Comparison of ENCODE assay signal across 1 cellular context in the genomic region with DNA sequence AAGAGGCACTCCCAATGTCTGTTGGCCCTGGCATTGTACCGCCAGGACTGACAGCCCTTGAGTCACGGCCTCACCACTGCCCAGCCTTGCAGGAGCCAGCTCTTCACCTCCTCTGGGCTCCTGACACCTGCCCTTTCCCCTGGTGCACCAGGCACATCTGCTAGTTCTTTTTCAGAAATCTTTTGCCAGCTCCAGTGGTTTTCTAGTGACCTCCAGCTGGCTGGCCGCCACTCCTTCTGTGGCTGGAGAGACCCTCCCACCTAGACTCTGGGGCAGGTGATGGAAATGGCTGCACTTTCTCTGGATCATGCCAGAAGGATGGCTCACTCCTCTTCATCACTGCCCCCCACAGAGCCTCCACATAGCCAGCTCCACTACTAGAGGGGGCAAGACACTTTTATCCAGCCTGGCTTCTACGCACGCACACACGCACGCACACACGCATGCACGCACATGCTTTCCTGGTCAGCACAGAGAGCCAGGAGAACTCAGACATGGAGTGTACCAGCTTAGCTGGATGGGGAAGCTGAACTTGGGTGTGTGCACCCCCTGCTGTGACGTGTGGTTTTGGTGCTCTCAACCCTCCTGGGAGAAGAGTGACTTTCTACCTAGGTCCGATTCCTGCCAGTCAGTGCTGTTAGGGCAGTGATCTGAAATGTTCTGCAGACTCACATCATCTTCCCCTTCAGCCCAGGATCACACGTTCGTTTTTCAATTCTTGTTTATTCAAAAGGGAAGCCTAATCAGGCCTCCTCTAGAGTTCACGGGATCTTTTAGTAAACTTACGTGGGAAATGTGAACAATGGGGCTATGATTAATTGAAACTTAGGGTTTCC.
TF ChIP-seq lines count a peak whose summit lies in the region.

No MANE protein-coding gene starts in this region.

TF ChIP-seq in GM23338, 12 proteins besides CTCF, POLR2A, EP300 and RAD21 (continued from another document):
- TF ChIP-seq, protein P1, sequence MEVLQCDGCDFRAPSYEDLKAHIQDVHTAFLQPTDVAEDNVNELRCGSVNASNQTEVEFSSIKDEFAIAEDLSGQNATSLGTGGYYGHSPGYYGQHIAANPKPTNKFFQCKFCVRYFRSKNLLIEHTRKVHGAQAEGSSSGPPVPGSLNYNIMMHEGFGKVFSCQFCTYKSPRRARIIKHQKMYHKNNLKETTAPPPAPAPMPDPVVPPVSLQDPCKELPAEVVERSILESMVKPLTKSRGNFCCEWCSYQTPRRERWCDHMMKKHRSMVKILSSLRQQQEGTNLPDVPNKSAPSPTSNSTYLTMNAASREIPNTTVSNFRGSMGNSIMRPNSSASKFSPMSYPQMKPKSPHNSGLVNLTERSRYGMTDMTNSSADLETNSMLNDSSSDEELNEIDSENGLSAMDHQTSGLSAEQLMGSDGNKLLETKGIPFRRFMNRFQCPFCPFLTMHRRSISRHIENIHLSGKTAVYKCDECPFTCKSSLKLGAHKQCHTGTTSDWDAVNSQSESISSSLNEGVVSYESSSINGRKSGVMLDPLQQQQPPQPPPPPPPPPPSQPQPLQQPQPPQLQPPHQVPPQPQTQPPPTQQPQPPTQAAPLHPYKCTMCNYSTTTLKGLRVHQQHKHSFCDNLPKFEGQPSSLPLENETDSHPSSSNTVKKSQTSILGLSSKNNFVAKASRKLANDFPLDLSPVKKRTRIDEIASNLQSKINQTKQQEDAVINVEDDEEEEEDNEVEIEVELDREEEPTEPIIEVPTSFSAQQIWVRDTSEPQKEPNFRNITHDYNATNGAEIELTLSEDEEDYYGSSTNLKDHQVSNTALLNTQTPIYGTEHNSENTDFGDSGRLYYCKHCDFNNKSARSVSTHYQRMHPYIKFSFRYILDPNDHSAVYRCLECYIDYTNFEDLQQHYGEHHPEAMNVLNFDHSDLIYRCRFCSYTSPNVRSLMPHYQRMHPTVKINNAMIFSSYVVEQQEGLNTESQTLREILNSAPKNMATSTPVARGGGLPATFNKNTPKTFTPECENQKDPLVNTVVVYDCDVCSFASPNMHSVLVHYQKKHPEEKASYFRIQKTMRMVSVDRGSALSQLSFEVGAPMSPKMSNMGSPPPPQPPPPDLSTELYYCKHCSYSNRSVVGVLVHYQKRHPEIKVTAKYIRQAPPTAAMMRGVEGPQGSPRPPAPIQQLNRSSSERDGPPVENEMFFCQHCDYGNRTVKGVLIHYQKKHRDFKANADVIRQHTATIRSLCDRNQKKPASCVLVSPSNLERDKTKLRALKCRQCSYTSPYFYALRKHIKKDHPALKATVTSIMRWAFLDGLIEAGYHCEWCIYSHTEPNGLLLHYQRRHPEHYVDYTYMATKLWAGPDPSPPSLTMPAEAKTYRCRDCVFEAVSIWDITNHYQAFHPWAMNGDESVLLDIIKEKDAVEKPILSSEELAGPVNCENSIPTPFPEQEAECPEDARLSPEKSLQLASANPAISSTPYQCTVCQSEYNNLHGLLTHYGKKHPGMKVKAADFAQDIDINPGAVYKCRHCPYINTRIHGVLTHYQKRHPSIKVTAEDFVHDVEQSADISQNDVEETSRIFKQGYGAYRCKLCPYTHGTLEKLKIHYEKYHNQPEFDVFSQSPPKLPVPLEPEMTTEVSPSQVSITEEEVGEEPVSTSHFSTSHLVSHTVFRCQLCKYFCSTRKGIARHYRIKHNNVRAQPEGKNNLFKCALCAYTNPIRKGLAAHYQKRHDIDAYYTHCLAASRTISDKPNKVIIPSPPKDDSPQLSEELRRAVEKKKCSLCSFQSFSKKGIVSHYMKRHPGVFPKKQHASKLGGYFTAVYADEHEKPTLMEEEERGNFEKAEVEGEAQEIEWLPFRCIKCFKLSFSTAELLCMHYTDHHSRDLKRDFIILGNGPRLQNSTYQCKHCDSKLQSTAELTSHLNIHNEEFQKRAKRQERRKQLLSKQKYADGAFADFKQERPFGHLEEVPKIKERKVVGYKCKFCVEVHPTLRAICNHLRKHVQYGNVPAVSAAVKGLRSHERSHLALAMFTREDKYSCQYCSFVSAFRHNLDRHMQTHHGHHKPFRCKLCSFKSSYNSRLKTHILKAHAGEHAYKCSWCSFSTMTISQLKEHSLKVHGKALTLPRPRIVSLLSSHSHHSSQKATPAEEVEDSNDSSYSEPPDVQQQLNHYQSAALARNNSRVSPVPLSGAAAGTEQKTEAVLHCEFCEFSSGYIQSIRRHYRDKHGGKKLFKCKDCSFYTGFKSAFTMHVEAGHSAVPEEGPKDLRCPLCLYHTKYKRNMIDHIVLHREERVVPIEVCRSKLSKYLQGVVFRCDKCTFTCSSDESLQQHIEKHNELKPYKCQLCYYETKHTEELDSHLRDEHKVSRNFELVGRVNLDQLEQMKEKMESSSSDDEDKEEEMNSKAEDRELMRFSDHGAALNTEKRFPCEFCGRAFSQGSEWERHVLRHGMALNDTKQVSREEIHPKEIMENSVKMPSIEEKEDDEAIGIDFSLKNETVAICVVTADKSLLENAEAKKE (CRISPR knock-in tag; IDR thresholded peaks at IDR 0.05) = no peak
- TF ChIP-seq REST (IDR thresholded peaks at IDR 0.05; ENCODE audit: unreplicated experiment) = no peak
- TF ChIP-seq CREB1 (CRISPR knock-in tag; IDR thresholded peaks at IDR 0.05; ENCODE audit: low read depth) = no peak
- TF ChIP-seq NANOG (IDR thresholded peaks at IDR 0.05; ENCODE audit: borderline replicate concordance) = no peak
- no peak for TF ChIP-seq STAT1 (IDR thresholded peaks at IDR 0.05; ENCODE audit: unreplicated experiment)
- TF ChIP-seq JUNB (IDR thresholded peaks at IDR 0.05; ENCODE audit: unreplicated experiment) = no peak
- no peak for TF ChIP-seq POLR2AphosphoS5 (IDR thresholded peaks at IDR 0.05; ENCODE audit: low read depth)
- no peak for TF ChIP-seq EZH2 (IDR thresholded peaks at IDR 0.05; ENCODE audit: low read depth, unreplicated experiment)
